Comparison of ENCODE assay signal across 8 cellular contexts in the genomic region with DNA sequence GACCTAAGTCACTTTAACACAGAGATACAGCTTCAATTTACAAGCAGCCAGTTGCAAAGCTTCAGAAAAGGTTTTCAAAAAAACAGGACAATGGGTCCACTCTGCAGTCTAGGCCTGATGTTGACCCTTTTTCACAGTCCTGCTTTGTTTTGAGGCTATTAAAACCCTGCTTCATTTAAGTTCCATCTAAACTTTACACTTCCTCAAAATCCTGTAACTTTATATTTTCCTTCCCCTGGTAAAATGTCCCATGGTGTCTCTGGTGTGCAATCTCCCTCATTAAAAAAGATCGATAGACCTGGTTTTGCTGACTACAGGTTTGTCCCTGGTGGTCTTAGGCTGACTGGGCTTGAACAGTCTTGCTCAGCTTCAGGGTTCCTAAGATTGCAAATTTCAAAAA. TPM values are rescaled to one million over a fixed set of nuclear protein-coding genes. Genes with fewer than 3 reads are reported as not detected.
DNase-seq lines count a peak whose midpoint lies in the region; ATAC-seq and TF ChIP-seq lines count a peak whose summit lies in the region.
"Had no signal": no experiment of that assay in that cellular context is flagged by ENCODE, and none has a peak within 500 bp of the region (broad histone marks: within the 10 kb centered on the region; RNA-seq: fewer than 3 reads in every experiment).

No MANE protein-coding gene starts in this region.

- no peaks in the 10 kb centered on the region for H3K9me3 ChIP-seq in iPS-15b (ENCODE audit: control insufficient read depth, insufficient read depth, low read length)

- H3K27me3 ChIP-seq in iPS-15b (ENCODE audit: control insufficient read depth, insufficient read depth, low read length) = no peaks in the 10 kb centered on the region

- peaks cover 3% of the 10 kb centered on the region; the same call in 1 of the 2 replicates for H3K9me3 Mint-ChIP-seq in HFFc6
- no peaks in the 10 kb centered on the region for H3K9me3 Mint-ChIP-seq in activated CD4-positive, alpha-beta memory T cell treated with anti-CD3 and anti-CD28 coated beads, Interleukin-2, amount 10 ng/mL, durations not matched to agents 7 days and 5 days
- H3K9me3 Mint-ChIP-seq in stimulated activated effector memory CD8-positive, alpha-beta T cell treated with anti-CD3 and anti-CD28 coated beads, Interleukin-12 subunit alpha, Interleukin-12 subunit beta, amount 100 ng/mL, for 72 hours = peaks cover 2% of the 10 kb centered on the region

- no peaks in the 10 kb centered on the region for H3K36me3 ChIP-seq in iPS-15b (ENCODE audit: control insufficient read depth, insufficient read depth, low read length)

- DNase-seq in HFFc6 (no peak), NCI-H2171 (lab: John Stamatoyannopoulos, UW) (no peak), NCI-H1930 (lab: John Stamatoyannopoulos, UW) (no peak)
- DNase-seq in activated CD4-positive, alpha-beta memory T cell treated with anti-CD3 and anti-CD28 coated beads, Interleukin-2, amount 10 ng/mL, durations not matched to agents 7 days and 5 days = no peak
- no peak for DNase-seq in stimulated activated effector memory CD8-positive, alpha-beta T cell treated with anti-CD3 and anti-CD28 coated beads, Interleukin-12 subunit alpha, Interleukin-12 subunit beta, amount 100 ng/mL, for 72 hours (ENCODE audit: low spot score in 2 of 2)
- no peak for DNase-seq in central memory CD4-positive, alpha-beta T cell
- DNase-seq: NCI-H524 had no signal

- CTCF ChIA-PET in activated CD4-positive, alpha-beta memory T cell treated with anti-CD3 and anti-CD28 coated beads, Interleukin-2, amount 10 ng/mL, durations not matched to agents 7 days and 5 days (lab: Charles Lee) = interaction anchor here (0.5 to 2.6 kb wide), 4 partner anchors 73 to 1595 kb away, joined by 3 to 6 read pairs (median 4); no protein-coding TSS in a partner anchor

- H3K4me3 Mint-ChIP-seq in HFFc6 = peak overlapping the region; percentile 94
- peak overlapping the region; percentile 86 for H3K4me3 Mint-ChIP-seq in activated CD4-positive, alpha-beta memory T cell treated with anti-CD3 and anti-CD28 coated beads, Interleukin-2, amount 10 ng/mL, durations not matched to agents 7 days and 5 days
- peak overlapping the region; percentile 92 for H3K4me3 Mint-ChIP-seq in stimulated activated effector memory CD8-positive, alpha-beta T cell treated with anti-CD3 and anti-CD28 coated beads, Interleukin-12 subunit alpha, Interleukin-12 subunit beta, amount 100 ng/mL, for 72 hours

- H3K27me3 Mint-ChIP-seq in HFFc6 (ENCODE audit: insufficient read depth) = peaks cover 4% of the 10 kb centered on the region
- H3K27me3 Mint-ChIP-seq in activated CD4-positive, alpha-beta memory T cell treated with anti-CD3 and anti-CD28 coated beads, Interleukin-2, amount 10 ng/mL, durations not matched to agents 7 days and 5 days = no peaks in the 10 kb centered on the region

- peaks cover 51% of the 10 kb centered on the region for H3K4me1 Mint-ChIP-seq in HFFc6 (ENCODE audit: low read depth)
- H3K4me1 Mint-ChIP-seq in activated CD4-positive, alpha-beta memory T cell treated with anti-CD3 and anti-CD28 coated beads, Interleukin-2, amount 10 ng/mL, durations not matched to agents 7 days and 5 days = peaks cover 46% of the 10 kb centered on the region
- H3K4me1 Mint-ChIP-seq in stimulated activated effector memory CD8-positive, alpha-beta T cell treated with anti-CD3 and anti-CD28 coated beads, Interleukin-12 subunit alpha, Interleukin-12 subunit beta, amount 100 ng/mL, for 72 hours = peaks cover 21% of the 10 kb centered on the region

- POLR2A ChIA-PET in activated CD4-positive, alpha-beta memory T cell treated with anti-CD3 and anti-CD28 coated beads, Interleukin-2, amount 10 ng/mL, durations not matched to agents 7 days and 5 days (lab: Charles Lee) = interaction anchor here (0.7 to 3.5 kb wide), 11 partner anchors 9 to 748 kb away, joined by 3 to 46 read pairs (median 6); partner anchors contain the start of genes CTNNB1, EIF1B, ENTPD3 and ZNF619

- no peak for TF ChIP-seq CTCF in HFFc6 (IDR thresholded peaks at IDR 0.05)

- peaks cover 12% of the 10 kb centered on the region for H3K36me3 Mint-ChIP-seq in HFFc6 (ENCODE audit: low read depth)
- peaks cover 1% of the 10 kb centered on the region for H3K36me3 Mint-ChIP-seq in activated CD4-positive, alpha-beta memory T cell treated with anti-CD3 and anti-CD28 coated beads, Interleukin-2, amount 10 ng/mL, durations not matched to agents 7 days and 5 days (ENCODE audit: low read depth)
- peaks cover 13% of the 10 kb centered on the region for H3K36me3 Mint-ChIP-seq in stimulated activated effector memory CD8-positive, alpha-beta T cell treated with anti-CD3 and anti-CD28 coated beads, Interleukin-12 subunit alpha, Interleukin-12 subunit beta, amount 100 ng/mL, for 72 hours

- H3K4me3 ChIP-seq in iPS-15b (ENCODE audit: low read depth, low read length) = peak overlapping the region; percentile 94

- no peaks in the 10 kb centered on the region for H3K4me1 ChIP-seq in iPS-15b (ENCODE audit: control insufficient read depth, insufficient read depth, low read length)

- H3K9ac ChIP-seq in iPS-15b (ENCODE audit: low read depth, low read length) = no peak overlapping the region

- peak overlapping the region; percentile 86 for H3K27ac Mint-ChIP-seq in HFFc6
- peak overlapping the region; percentile 93 for H3K27ac Mint-ChIP-seq in activated CD4-positive, alpha-beta memory T cell treated with anti-CD3 and anti-CD28 coated beads, Interleukin-2, amount 10 ng/mL, durations not matched to agents 7 days and 5 days
- peak overlapping the region; percentile 94 for H3K27ac Mint-ChIP-seq in stimulated activated effector memory CD8-positive, alpha-beta T cell treated with anti-CD3 and anti-CD28 coated beads, Interleukin-12 subunit alpha, Interleukin-12 subunit beta, amount 100 ng/mL, for 72 hours

- no peak for ATAC-seq in stimulated activated effector memory CD8-positive, alpha-beta T cell treated with anti-CD3 and anti-CD28 coated beads, Interleukin-12 subunit alpha, Interleukin-12 subunit beta, amount 100 ng/mL, for 72 hours

RNA-seq across cellular contexts. Expression of gene RPL14, which starts 5.1 kb away (rescaled TPM):
- 1,000 to 10,000 TPM; 1,695 to 2,062 (median 1,834) TPM for total RNA-seq in HFFc6 (2021; fragmentation: NEBNext Ultra II Directional; extraction: Animal tissue kit (Norgen Biotek cat#: 25700))
- total RNA-seq in activated CD4-positive, alpha-beta memory T cell treated with anti-CD3 and anti-CD28 coated beads, Interleukin-2, amount 10 ng/mL, durations not matched to agents 7 days and 5 days = 1,000 to 10,000 TPM; 1,898 to 2,001 TPM

RNA-seq across cellular contexts. Expression of gene ZNF619, which starts 24.9 kb away (rescaled TPM):
- 1 to 10 TPM; 3.2 to 5.1 (median 4.7) TPM for total RNA-seq in HFFc6 (2021; fragmentation: NEBNext Ultra II Directional; extraction: Animal tissue kit (Norgen Biotek cat#: 25700))
- total RNA-seq in activated CD4-positive, alpha-beta memory T cell treated with anti-CD3 and anti-CD28 coated beads, Interleukin-2, amount 10 ng/mL, durations not matched to agents 7 days and 5 days = 10 to 100 TPM; 10.5 to 10.6 TPM

RNA-seq across cellular contexts. Expression of gene ZNF620, which starts 53.8 kb away (rescaled TPM):
- total RNA-seq in HFFc6 (2021; fragmentation: NEBNext Ultra II Directional; extraction: Animal tissue kit (Norgen Biotek cat#: 25700)) = 1 to 10 TPM in 1 of 6 experiments, under 1 TPM in 5; 0.54 to 1.2 (median 0.69) TPM
- 1 to 10 TPM; 6.1 to 6.3 TPM for total RNA-seq in activated CD4-positive, alpha-beta memory T cell treated with anti-CD3 and anti-CD28 coated beads, Interleukin-2, amount 10 ng/mL, durations not matched to agents 7 days and 5 days
